Comparison of ENCODE assay signal across 1 cellular context in genomic region chr12:7061138-7061537, GRCh38.
TF ChIP-seq lines count a peak whose summit lies in the region.

No MANE protein-coding gene starts in this region.

TF ChIP-seq in H1, 55 proteins besides CTCF, POLR2A, EP300 and RAD21:
- TF ChIP-seq KDM1A (IDR thresholded peaks at IDR 0.05; ENCODE audit: borderline replicate concordance, low read length), result no peak
- TF ChIP-seq E2F6 (IDR thresholded peaks at IDR 0.05), result no peak
- TF ChIP-seq NRF1 (IDR thresholded peaks at IDR 0.05; ENCODE audit: low read depth, low read length), result no peak
- TF ChIP-seq JUND (IDR thresholded peaks at IDR 0.05; ENCODE audit: low read length), result no peak
- no peak for TF ChIP-seq RNF2 (IDR thresholded peaks at IDR 0.05; ENCODE audit: borderline replicate concordance, low read depth, low read length, missing control alignments, poor library complexity, severe bottlenecking)
- no peak for TF ChIP-seq FOSL1 (IDR thresholded peaks at IDR 0.05; ENCODE audit: insufficient read depth, low read depth, low read length)
- no peak for TF ChIP-seq TAF7 (optimal IDR thresholded peaks at IDR 0.05; ENCODE audit: borderline replicate concordance, low read depth, low read length)
- TF ChIP-seq CHD7 (IDR thresholded peaks at IDR 0.05; ENCODE audit: insufficient replicate concordance, low read length), result no peak
- no peak for TF ChIP-seq CHD2 (IDR thresholded peaks at IDR 0.05; ENCODE audit: low read length)
- no peak for TF ChIP-seq TEAD4 (IDR thresholded peaks at IDR 0.05; ENCODE audit: low read depth, low read length)
- TF ChIP-seq CHD1 (IDR thresholded peaks at IDR 0.05; ENCODE audit: low read depth, low read length), result no peak
- TF ChIP-seq RXRA (IDR thresholded peaks at IDR 0.05; ENCODE audit: insufficient read depth, low read depth, low read length), result no peak
- TF ChIP-seq USF2 (IDR thresholded peaks at IDR 0.05; ENCODE audit: low read length), result no peak
